ENCODE assay signal across 25 cellular contexts in the genomic region with DNA sequence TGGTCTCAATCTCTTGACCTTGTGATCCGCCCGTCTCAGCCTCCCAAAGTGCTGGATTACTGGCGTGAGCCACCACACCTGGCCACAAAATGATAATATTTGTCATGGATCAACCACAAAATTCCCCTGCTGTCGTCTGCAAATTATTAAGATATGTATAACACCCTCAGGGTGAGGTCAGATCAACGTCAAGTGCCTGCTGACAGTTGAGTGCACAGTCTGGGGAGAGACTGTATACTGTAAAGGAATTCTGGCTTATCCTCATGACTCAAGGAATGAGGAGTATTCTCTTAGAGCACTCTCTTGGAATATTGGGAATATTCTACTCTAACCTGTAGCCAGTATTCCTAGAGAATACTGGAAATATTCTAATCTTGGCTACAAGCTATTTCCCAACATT. TPM values are rescaled to one million over a fixed set of nuclear protein-coding genes. Genes with fewer than 3 reads are reported as not detected.
"Had no signal": no experiment of that assay in that cellular context is flagged by ENCODE, and none has a peak within 500 bp of the region (broad histone marks: within the 10 kb centered on the region; RNA-seq: fewer than 3 reads in every experiment).

No MANE protein-coding gene starts in this region.

- H3K27ac ChIP-seq: adrenal gland, coronary artery, heart left ventricle, lower lobe of right lung, prostate gland, suprapubic skin, WERI-Rb-1 had no signal

- ATAC-seq: activated CD8-positive, alpha-beta T cell treated with anti-CD3 and anti-CD28 coated beads, Interleukin-2, amount 10 ng/mL, durations not matched to agents 7 days and 5 days; heart left ventricle; left colon; lower lobe of right lung; right cardiac atrium; T-helper 17 cell had no signal

- H3K36me3 Mint-ChIP-seq: activated naive CD4-positive, alpha-beta T cell treated with anti-CD3 and anti-CD28 coated beads, Interleukin-2, amount 50 U/mL, for 24 hours; mesothelial cell of epicardium; type B pancreatic cell had no signal

- H3K4me3 Mint-ChIP-seq: activated CD8-positive, alpha-beta T cell treated with anti-CD3 and anti-CD28 coated beads, Interleukin-2, amount 10 ng/mL, durations not matched to agents 7 days and 5 days; activated naive CD4-positive, alpha-beta T cell treated with anti-CD3 and anti-CD28 coated beads, Interleukin-2, amount 50 U/mL, for 24 hours; central memory CD8-positive, alpha-beta T cell; mesothelial cell of epicardium; neural crest cell; T-helper 17 cell; type B pancreatic cell had no signal

- H3K4me1 Mint-ChIP-seq: activated naive CD4-positive, alpha-beta T cell treated with anti-CD3 and anti-CD28 coated beads, Interleukin-2, amount 50 U/mL, for 24 hours had no signal

- H3K27ac Mint-ChIP-seq: activated CD8-positive, alpha-beta T cell treated with anti-CD3 and anti-CD28 coated beads, Interleukin-2, amount 10 ng/mL, durations not matched to agents 7 days and 5 days; activated naive CD4-positive, alpha-beta T cell treated with anti-CD3 and anti-CD28 coated beads, Interleukin-2, amount 50 U/mL, for 24 hours; mesothelial cell of epicardium; T-helper 17 cell; type B pancreatic cell had no signal

- DNase-seq: activated CD8-positive, alpha-beta memory T cell treated with anti-CD3 and anti-CD28 coated beads, Interleukin-2, amount 50 U/mL, for 4 hours; activated CD8-positive, alpha-beta T cell treated with anti-CD3 and anti-CD28 coated beads, Interleukin-2, amount 10 ng/mL, durations not matched to agents 7 days and 5 days; activated effector memory CD4-positive, alpha-beta T cell treated with anti-CD3 and anti-CD28 coated beads, Interleukin-2, amount 50 U/mL, for 16 hours; activated T-cell treated with anti-CD3 and anti-CD28 coated beads, Interleukin-2, amount 50 U/mL, for 48 hours; adrenal gland; heart left ventricle; left colon; lower lobe of right lung; right cardiac atrium; small intestine; stimulated activated CD4-positive, alpha-beta T cell treated with anti-CD3 and anti-CD28 coated beads, Interleukin-4, amount 100 ng/mL, for 4 hours; stimulated activated CD8-positive, alpha-beta memory T cell treated with anti-CD3 and anti-CD28 coated beads, Interleukin-4, amount 100 ng/mL, for 48 hours; stimulated activated naive CD4-positive, alpha-beta T cell treated with Interleukin-2 at 50 U/mL for 16 hours; T-helper 17 cell; WERI-Rb-1 had no signal

- H3K27me3 ChIP-seq: adrenal gland, suprapubic skin had no signal

- H3K9me3 Mint-ChIP-seq: activated naive CD4-positive, alpha-beta T cell treated with anti-CD3 and anti-CD28 coated beads, Interleukin-2, amount 50 U/mL, for 24 hours; central memory CD8-positive, alpha-beta T cell; mesothelial cell of epicardium; neural crest cell; type B pancreatic cell had no signal

- H3K4me1 ChIP-seq: adrenal gland, heart left ventricle, prostate gland had no signal

RNA-seq across cellular contexts. Expression of a gene that starts 11.2 kb away (rescaled TPM):
- total RNA-seq: activated CD8-positive, alpha-beta T cell treated with anti-CD3 and anti-CD28 coated beads, Interleukin-2, amount 10 ng/mL, durations not matched to agents 7 days and 5 days; frontal cortex; left colon; myocyte; prostate gland; T-helper 17 cell had no signal
- polyA plus RNA-seq: heart left ventricle, right cardiac atrium, small intestine had no signal

RNA-seq across cellular contexts. Expression of a gene that starts 45.4 kb away (rescaled TPM):
- total RNA-seq: activated CD8-positive, alpha-beta T cell treated with anti-CD3 and anti-CD28 coated beads, Interleukin-2, amount 10 ng/mL, durations not matched to agents 7 days and 5 days; frontal cortex; myocyte; neural crest cell had no signal
